In genomic region chr21:43109006-43109405, GRCh38 we compare ENCODE assay signal across 14 cellular contexts. TPM values are rescaled to one million over a fixed set of nuclear protein-coding genes. Genes with fewer than 3 reads are reported as not detected.
DNase-seq lines count a peak whose midpoint lies in the region; ATAC-seq, FAIRE-seq and TF ChIP-seq lines count a peak whose summit lies in the region.
"Not testable (repeated sequence)": the region's sequence is repeated elsewhere in the genome, so short reads cannot be mapped to it uniquely, and the experiment has no call there.
"Had no signal": no experiment of that assay in that cellular context is flagged by ENCODE, and none has a peak within 500 bp of the region (broad histone marks: within the 10 kb centered on the region; RNA-seq: fewer than 3 reads in every experiment).

No MANE protein-coding gene starts in this region.

- not testable (repeated sequence) for H3K4me1 Mint-ChIP-seq in CD4-positive, alpha-beta T cell (ENCODE audit: low read depth); activated CD4-positive, alpha-beta T cell treated with anti-CD3 and anti-CD28 coated beads for 36 hours; activated T-helper 17 cell treated with anti-CD3 and anti-CD28 coated beads, Interleukin-2, amount 50 U/mL, for 72 hours; stimulated activated naive B cell treated with anti-CD40 and anti-IgM and Interleukin-4, amounts not matched to agents 10 μg/mL and 1 μg/mL and 100 μg/mL, for 72 hours

- intact Hi-C loops in CD4-positive, alpha-beta T cell (cut with DNase I, micrococcal nuclease); activated CD4-positive, alpha-beta T cell treated with anti-CD3 and anti-CD28 coated beads for 36 hours (cut with DNase I, micrococcal nuclease); endothelial cell of umbilical vein (cut with micrococcal nuclease): not testable (repeated sequence)

- H3K4me1 ChIP-seq in endothelial cell of umbilical vein (ENCODE audit: control insufficient read depth, extremely low read depth, insufficient read depth, low read length), result not testable (repeated sequence)

- not testable (repeated sequence) for H3K79me2 ChIP-seq in endothelial cell of umbilical vein (ENCODE audit: control insufficient read depth, insufficient read depth, low read length)

- H3K9ac ChIP-seq in endothelial cell of umbilical vein (replicated peaks; ENCODE audit: extremely low read depth, insufficient read depth, low read length), result not testable (repeated sequence)

- H3K36me3 Mint-ChIP-seq in CD4-positive, alpha-beta T cell (ENCODE audit: low read depth); activated CD4-positive, alpha-beta T cell treated with anti-CD3 and anti-CD28 coated beads for 36 hours (ENCODE audit: low read depth); activated T-helper 17 cell treated with anti-CD3 and anti-CD28 coated beads, Interleukin-2, amount 50 U/mL, for 72 hours (ENCODE audit: low read depth); stimulated activated naive B cell treated with anti-CD40 and anti-IgM and Interleukin-4, amounts not matched to agents 10 μg/mL and 1 μg/mL and 100 μg/mL, for 72 hours: not testable (repeated sequence)

- FAIRE-seq in endothelial cell of umbilical vein (lab: Jason Lieb, UNC), result peak; percentile 96

- not testable (repeated sequence) for TF ChIP-seq POLR2A in endothelial cell of umbilical vein (IDR thresholded peaks at IDR 0.05; ENCODE audit: low read depth, low read length)

- H3K4me2 ChIP-seq in endothelial cell of umbilical vein (ENCODE audit: insufficient read depth, low read length), result not testable (repeated sequence)

- not testable (repeated sequence) for H3K27me3 ChIP-seq in CD4-positive, alpha-beta T cell (ENCODE audit: control insufficient read depth, insufficient read depth, low read length); endothelial cell of umbilical vein (ENCODE audit: control insufficient read depth in 2 of 2, insufficient read depth in 2 of 2, low read length in 2 of 2)

- not testable (repeated sequence) for H3K27ac ChIP-seq in CD4-positive, alpha-beta T cell (ENCODE audit: low read depth, low read length); endothelial cell of umbilical vein (ENCODE audit: insufficient read depth, low read depth, low read length)

- not testable (repeated sequence) for H3K27ac Mint-ChIP-seq in CD4-positive, alpha-beta T cell; activated CD4-positive, alpha-beta T cell treated with anti-CD3 and anti-CD28 coated beads for 36 hours; activated T-helper 17 cell treated with anti-CD3 and anti-CD28 coated beads, Interleukin-2, amount 50 U/mL, for 72 hours; stimulated activated naive B cell treated with anti-CD40 and anti-IgM and Interleukin-4, amounts not matched to agents 10 μg/mL and 1 μg/mL and 100 μg/mL, for 72 hours

- H3K9me1 ChIP-seq in endothelial cell of umbilical vein (replicated peaks; ENCODE audit: control insufficient read depth, extremely low read depth, insufficient read depth, low read length), result not testable (repeated sequence)

- H3K9me3 Mint-ChIP-seq in CD4-positive, alpha-beta T cell; activated CD4-positive, alpha-beta T cell treated with anti-CD3 and anti-CD28 coated beads for 36 hours (ENCODE audit: low read depth); activated T-helper 17 cell treated with anti-CD3 and anti-CD28 coated beads, Interleukin-2, amount 50 U/mL, for 72 hours; stimulated activated naive B cell treated with anti-CD40 and anti-IgM and Interleukin-4, amounts not matched to agents 10 μg/mL and 1 μg/mL and 100 μg/mL, for 72 hours: not testable (repeated sequence)

- H3K9me3 ChIP-seq in CD4-positive, alpha-beta T cell (ENCODE audit: control insufficient read depth, low read length); endothelial cell of umbilical vein (replicated peaks; ENCODE audit: control insufficient read depth, insufficient read depth, low read length): not testable (repeated sequence)

- peak; percentile 52 for ATAC-seq in CD4-positive, alpha-beta T cell (ENCODE audit: poor library complexity)
- ATAC-seq in GM18858 (IDR thresholded peaks at IDR 0.05; ENCODE audit: unreplicated experiment), result peak; percentile 39
- peak; percentile 45 for ATAC-seq in GM21723 (IDR thresholded peaks at IDR 0.05; ENCODE audit: unreplicated experiment)
- peak; percentile 40 for ATAC-seq in HG03196 (IDR thresholded peaks at IDR 0.05; ENCODE audit: unreplicated experiment)
- peak; percentile 75 for ATAC-seq in activated CD4-positive, alpha-beta T cell treated with anti-CD3 and anti-CD28 coated beads for 36 hours
- ATAC-seq in activated T-helper 17 cell treated with anti-CD3 and anti-CD28 coated beads, Interleukin-2, amount 50 U/mL, for 72 hours (replicated peaks), result peak; percentile 74
- peak; percentile 25 to 50 for ATAC-seq in stimulated activated naive B cell treated with anti-CD40 and anti-IgM and Interleukin-4, amounts not matched to agents 10 μg/mL and 1 μg/mL and 100 μg/mL, for 72 hours (replicated peaks)

- not testable (repeated sequence) for H3K36me3 ChIP-seq in endothelial cell of umbilical vein (ENCODE audit: control insufficient read depth in 2 of 2, extremely low read depth in 1 of 2, insufficient read depth in 2 of 2, low read length in 2 of 2)

- H3K27me3 Mint-ChIP-seq in CD4-positive, alpha-beta T cell; activated CD4-positive, alpha-beta T cell treated with anti-CD3 and anti-CD28 coated beads for 36 hours; activated T-helper 17 cell treated with anti-CD3 and anti-CD28 coated beads, Interleukin-2, amount 50 U/mL, for 72 hours; stimulated activated naive B cell treated with anti-CD40 and anti-IgM and Interleukin-4, amounts not matched to agents 10 μg/mL and 1 μg/mL and 100 μg/mL, for 72 hours: not testable (repeated sequence)

- not testable (repeated sequence) for H3K4me3 ChIP-seq in endothelial cell of umbilical vein (replicated peaks in 1 of 3; ENCODE audit: insufficient read depth in 1 of 3, low read depth in 1 of 3, low read length in 3 of 3)

- dilution Hi-C loops in endothelial cell of umbilical vein (cut with MboI; ENCODE audit: extremely low pct_ligation_motif_present, low sequenced_read_pairs), result not testable (repeated sequence)

- not testable (repeated sequence) for H3K4me3 Mint-ChIP-seq in CD4-positive, alpha-beta T cell; activated CD4-positive, alpha-beta T cell treated with anti-CD3 and anti-CD28 coated beads for 36 hours; activated T-helper 17 cell treated with anti-CD3 and anti-CD28 coated beads, Interleukin-2, amount 50 U/mL, for 72 hours; stimulated activated naive B cell treated with anti-CD40 and anti-IgM and Interleukin-4, amounts not matched to agents 10 μg/mL and 1 μg/mL and 100 μg/mL, for 72 hours

- not testable (repeated sequence) for TF ChIP-seq CTCF in CD4-positive, alpha-beta T cell (IDR thresholded peaks at IDR 0.05); endothelial cell of umbilical vein (IDR thresholded peaks at IDR 0.05; ENCODE audit: extremely low read depth in 1 of 2, insufficient read depth in 1 of 2, low read depth in 1 of 2, low read length in 2 of 2)

- CTCF ChIA-PET in CD4-positive, alpha-beta T cell (lab: Charles Lee); activated CD4-positive, alpha-beta T cell treated with anti-CD3 and anti-CD28 coated beads for 36 hours (lab: Charles Lee); endothelial cell of umbilical vein (lab: Charles Lee): not testable (repeated sequence)

- DNase-seq in CD4-positive, alpha-beta T cell; activated CD4-positive, alpha-beta T cell treated with anti-CD3 and anti-CD28 coated beads for 36 hours; endothelial cell of umbilical vein (ENCODE audit: low read depth, low spot score); stimulated activated naive B cell treated with anti-CD40 and anti-IgM and Interleukin-4, amounts not matched to agents 10 μg/mL and 1 μg/mL and 100 μg/mL, for 72 hours: not testable (repeated sequence)

- BruUV-seq in endothelial cell of umbilical vein (replicated peaks; lab: Mats Ljungman, UMichigan), result not testable (repeated sequence)

- H2AFZ ChIP-seq in endothelial cell of umbilical vein (ENCODE audit: low read depth, low read length), result not testable (repeated sequence)

- POLR2A ChIA-PET in CD4-positive, alpha-beta T cell (lab: Charles Lee); activated CD4-positive, alpha-beta T cell treated with anti-CD3 and anti-CD28 coated beads for 36 hours (lab: Charles Lee); endothelial cell of umbilical vein (lab: Charles Lee): not testable (repeated sequence)

- H4K20me1 ChIP-seq in endothelial cell of umbilical vein (replicated peaks; ENCODE audit: control insufficient read depth, extremely low read depth, insufficient read depth, low read length), result not testable (repeated sequence)

RNA-seq across cellular contexts. Expression of gene U2AF1, which starts 1.6 kb away (rescaled TPM):
- 10 to 100 TPM; 12.3 to 13.6 TPM for total RNA-seq in CD4-positive, alpha-beta T cell
- 100 to 1,000 TPM in 1 of 2 experiments, 1 to 10 TPM in 1; 5.3 to 199 TPM for total RNA-seq in activated CD4-positive, alpha-beta T cell treated with anti-CD3 and anti-CD28 coated beads for 36 hours
- total RNA-seq in activated T-helper 17 cell treated with anti-CD3 and anti-CD28 coated beads, Interleukin-2, amount 50 U/mL, for 72 hours, result 10 to 100 TPM; 19.3 to 30.7 TPM
- 49.5 and 59.3 TPM in 2 replicates for total RNA-seq in endothelial cell of umbilical vein
- 87.4 and 89.8 TPM in 2 replicates for polyA plus RNA-seq in endothelial cell of umbilical vein
- polyA plus RNA-seq in endothelial cell of umbilical vein (2011; cell fraction: cytosol; rRNA removed), result 81.9 and 93.5 TPM in 2 replicates
- 155 and 175 TPM in 2 replicates for polyA plus RNA-seq in endothelial cell of umbilical vein (2011; cell fraction: nucleus; rRNA removed)
- 9.2 and 27.1 TPM in 2 replicates for polyA plus RNA-seq in endothelial cell of umbilical vein (2012)
- 89.3 and 105 TPM in 2 replicates for polyA minus RNA-seq in endothelial cell of umbilical vein
- 11.5 TPM for polyA minus RNA-seq in endothelial cell of umbilical vein (2011; cell fraction: cytosol; rRNA and poly(A)+ RNA removed)
- 94.1 and 134 TPM in 2 replicates for polyA minus RNA-seq in endothelial cell of umbilical vein (2011; cell fraction: nucleus; rRNA and poly(A)+ RNA removed)

RNA-seq across cellular contexts. Expression of gene CBS, which starts 33.4 kb away (rescaled TPM):
- total RNA-seq in CD4-positive, alpha-beta T cell, result under 1 TPM; 0.19 to 0.39 TPM
- 10 to 100 TPM; 88.3 to 98.5 TPM for total RNA-seq in activated CD4-positive, alpha-beta T cell treated with anti-CD3 and anti-CD28 coated beads for 36 hours
- total RNA-seq in activated T-helper 17 cell treated with anti-CD3 and anti-CD28 coated beads, Interleukin-2, amount 50 U/mL, for 72 hours, result 10 to 100 TPM in 1 of 2 donors, 1 to 10 TPM in 1; 2.9 to 10.1 TPM
- total RNA-seq in endothelial cell of umbilical vein, result 64.5 and 92.9 TPM in 2 replicates
- polyA plus RNA-seq in endothelial cell of umbilical vein, result 22.0 and 22.1 TPM in 2 replicates
- polyA plus RNA-seq in endothelial cell of umbilical vein (2011; cell fraction: cytosol; rRNA removed), result 16.6 and 20.3 TPM in 2 replicates
- 133 and 136 TPM in 2 replicates for polyA plus RNA-seq in endothelial cell of umbilical vein (2011; cell fraction: nucleus; rRNA removed)
- 40.3 and 57.0 TPM in 2 replicates for polyA plus RNA-seq in endothelial cell of umbilical vein (2012)
- 23.8 and 25.3 TPM in 2 replicates for polyA minus RNA-seq in endothelial cell of umbilical vein
- polyA minus RNA-seq in endothelial cell of umbilical vein (2011; cell fraction: cytosol; rRNA and poly(A)+ RNA removed), result 67.7 TPM
- polyA minus RNA-seq in endothelial cell of umbilical vein (2011; cell fraction: nucleus; rRNA and poly(A)+ RNA removed), result 33.4 and 49.0 TPM in 2 replicates
- polyA plus RNA-seq: CD14-positive monocyte had no signal

RNA-seq across cellular contexts. Expression of gene CRYAA, which starts 59.8 kb away (rescaled TPM):
- not detected for total RNA-seq in CD4-positive, alpha-beta T cell
- not detected for total RNA-seq in activated CD4-positive, alpha-beta T cell treated with anti-CD3 and anti-CD28 coated beads for 36 hours
- not detected for total RNA-seq in activated T-helper 17 cell treated with anti-CD3 and anti-CD28 coated beads, Interleukin-2, amount 50 U/mL, for 72 hours
- total RNA-seq in endothelial cell of umbilical vein, result not detected in 2 replicates
- not detected in 2 replicates for polyA plus RNA-seq in endothelial cell of umbilical vein
- not detected in 2 replicates for polyA plus RNA-seq in endothelial cell of umbilical vein (2011; cell fraction: cytosol; rRNA removed)
- polyA plus RNA-seq in endothelial cell of umbilical vein (2011; cell fraction: nucleus; rRNA removed), result not detected in 2 replicates
- not detected in 2 replicates for polyA plus RNA-seq in endothelial cell of umbilical vein (2012)
- polyA minus RNA-seq in endothelial cell of umbilical vein, result not detected in 2 replicates
- polyA minus RNA-seq in endothelial cell of umbilical vein (2011; cell fraction: cytosol; rRNA and poly(A)+ RNA removed), result not detected
- not detected in 2 replicates for polyA minus RNA-seq in endothelial cell of umbilical vein (2011; cell fraction: nucleus; rRNA and poly(A)+ RNA removed)
- total RNA-seq: Daoy, G401, IMR-90, PC-3 had no signal
- polyA plus RNA-seq: CD14-positive monocyte, IMR-90, SK-N-SH had no signal
